In genomic region chr6:12269100-12269499, GRCh38 we compare ENCODE assay signal across 20 cellular contexts. TPM values are rescaled to one million over a fixed set of nuclear protein-coding genes. Genes with fewer than 3 reads are reported as not detected.
"Had no signal": no experiment of that assay in that cellular context is flagged by ENCODE, and none has a peak within 500 bp of the region (broad histone marks: within the 10 kb centered on the region; RNA-seq: fewer than 3 reads in every experiment).

No MANE protein-coding gene starts in this region.

- H3K36me3 ChIP-seq: adrenal gland, cardiac muscle cell, neural progenitor cell, ovary, sigmoid colon, thoracic aorta, upper lobe of right lung had no signal

- DNase-seq: activated CD4-positive, alpha-beta memory T cell treated with anti-CD3 and anti-CD28 coated beads for 36 hours; activated CD4-positive, alpha-beta T cell treated with anti-CD3 and anti-CD28 coated beads for 36 hours; activated CD8-positive, alpha-beta memory T cell treated with anti-CD3 and anti-CD28 coated beads, Interleukin-2, amount 10 ng/mL, durations not matched to agents 7 days and 5 days; activated effector memory CD4-positive, alpha-beta T cell treated with anti-CD3 and anti-CD28 coated beads, Interleukin-2, amount 50 U/mL, for 16 hours; activated T-cell treated with anti-CD3 and anti-CD28 coated beads, Interleukin-2, amount 50 U/mL, for 1 hour; adrenal gland; dorsolateral prefrontal cortex; endodermal cell; erythroblast; islet precursor cell; midbrain; ovary; sigmoid colon; stimulated activated CD4-positive, alpha-beta T cell treated with anti-CD3 and anti-CD28 coated beads, Interleukin-1b, Interleukin-23, amount 100 ng/mL, for 48 hours; T-helper 9 cell; upper lobe of right lung had no signal

- ATAC-seq: activated CD4-positive, alpha-beta T cell treated with anti-CD3 and anti-CD28 coated beads for 36 hours; activated CD8-positive, alpha-beta memory T cell treated with anti-CD3 and anti-CD28 coated beads, Interleukin-2, amount 10 ng/mL, durations not matched to agents 7 days and 5 days; upper lobe of right lung had no signal

- H3K4me3 Mint-ChIP-seq: activated CD4-positive, alpha-beta memory T cell treated with anti-CD3 and anti-CD28 coated beads for 36 hours; activated CD4-positive, alpha-beta T cell treated with anti-CD3 and anti-CD28 coated beads for 36 hours; activated CD8-positive, alpha-beta memory T cell treated with anti-CD3 and anti-CD28 coated beads, Interleukin-2, amount 10 ng/mL, durations not matched to agents 7 days and 5 days; activated naive CD4-positive, alpha-beta T cell treated with anti-CD3 and anti-CD28 coated beads, Interleukin-2, amount 50 U/mL, for 24 hours; endodermal cell; neural progenitor cell had no signal

- H3K4me3 ChIP-seq: adrenal gland, cardiac muscle cell, dorsolateral prefrontal cortex, neural progenitor cell, ovary, sigmoid colon, thoracic aorta, upper lobe of right lung had no signal

- H3K27ac ChIP-seq: adrenal gland, cardiac muscle cell, dorsolateral prefrontal cortex, neural progenitor cell, ovary, sigmoid colon, thoracic aorta, upper lobe of right lung had no signal

- H3K27me3 ChIP-seq: adrenal gland, cardiac muscle cell, dorsolateral prefrontal cortex, neural progenitor cell, ovary, sigmoid colon, upper lobe of right lung had no signal

- H3K4me1 Mint-ChIP-seq: neural progenitor cell had no signal

- H3K27me3 Mint-ChIP-seq: activated CD4-positive, alpha-beta T cell treated with anti-CD3 and anti-CD28 coated beads for 36 hours; activated naive CD4-positive, alpha-beta T cell treated with anti-CD3 and anti-CD28 coated beads, Interleukin-2, amount 50 U/mL, for 24 hours had no signal

- H3K9me3 ChIP-seq: ovary, sigmoid colon had no signal

- H3K27ac Mint-ChIP-seq: activated CD4-positive, alpha-beta memory T cell treated with anti-CD3 and anti-CD28 coated beads for 36 hours; activated CD4-positive, alpha-beta T cell treated with anti-CD3 and anti-CD28 coated beads for 36 hours; activated CD8-positive, alpha-beta memory T cell treated with anti-CD3 and anti-CD28 coated beads, Interleukin-2, amount 10 ng/mL, durations not matched to agents 7 days and 5 days; activated naive CD4-positive, alpha-beta T cell treated with anti-CD3 and anti-CD28 coated beads, Interleukin-2, amount 50 U/mL, for 24 hours; endodermal cell; neural progenitor cell had no signal

RNA-seq across cellular contexts. Expression of gene EDN1, which starts 21.1 kb away (rescaled TPM):
- total RNA-seq: activated CD4-positive, alpha-beta memory T cell treated with anti-CD3 and anti-CD28 coated beads for 36 hours; activated CD4-positive, alpha-beta T cell treated with anti-CD3 and anti-CD28 coated beads for 36 hours; activated CD8-positive, alpha-beta memory T cell treated with anti-CD3 and anti-CD28 coated beads, Interleukin-2, amount 10 ng/mL, durations not matched to agents 7 days and 5 days had no signal
